In the genomic region with DNA sequence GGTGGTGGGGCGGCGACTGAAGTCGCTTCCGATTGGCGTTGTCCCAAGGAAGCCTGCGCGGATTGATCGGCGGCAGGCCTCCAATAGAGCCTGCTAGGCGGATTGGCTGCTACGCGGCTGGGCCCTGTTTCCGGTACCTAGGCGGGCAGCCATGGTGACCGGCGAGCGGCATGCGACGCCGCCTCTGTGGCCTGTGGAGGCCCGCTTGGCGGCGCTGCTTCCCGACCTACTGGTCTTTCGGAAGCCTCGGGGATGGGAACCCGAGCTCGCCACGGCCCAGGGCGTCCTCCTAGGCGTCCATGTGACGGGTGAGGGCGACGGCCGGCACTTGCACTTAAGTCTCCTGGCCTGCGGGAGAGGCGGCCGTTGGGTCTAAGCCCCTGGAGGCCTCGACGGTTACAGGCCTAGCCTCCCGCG, we compare ENCODE assay signal across 24 cellular contexts. TPM values are rescaled to one million over a fixed set of nuclear protein-coding genes. Genes with fewer than 3 reads are reported as not detected.
A peak's percentile ranks its signal among the peaks of the same experiment; 100 is the strongest.
DNase-seq lines count a peak whose midpoint lies in the region; ATAC-seq and TF ChIP-seq lines count a peak whose summit lies in the region.
"Had no signal": no experiment of that assay in that cellular context is flagged by ENCODE, and none has a peak within 500 bp of the region (broad histone marks: within the 10 kb centered on the region; RNA-seq: fewer than 3 reads in every experiment).

No MANE protein-coding gene starts in this region.

- H3K4me1 ChIP-seq in right atrium auricular region, result peaks cover 0 to 9% of the 10 kb centered on the region in 2 donors
- peaks cover 6% of the 10 kb centered on the region for H3K4me1 ChIP-seq in endodermal cell (ENCODE audit: control insufficient read depth, insufficient read depth, low read length)
- peaks cover 1 to 8% of the 10 kb centered on the region in 2 donors for H3K4me1 ChIP-seq in aorta (ENCODE audit: control insufficient read depth in 1 of 2, insufficient read depth in 2 of 2, low read length in 2 of 2)
- H3K4me1 ChIP-seq: breast epithelium had no signal

- peak; percentile 23 for ATAC-seq in Right ventricle myocardium inferior
- no peak for ATAC-seq in aorta (ENCODE audit: low FRiP score)
- ATAC-seq in effector memory CD8-positive, alpha-beta T cell (replicated peaks), result no peak
- ATAC-seq: Panc1; SK-N-SH treated with all-trans-retinoic acid at 6 μM for 48 hours; stimulated activated memory B cell treated with anti-CD40 and anti-IgM and Interleukin-4, amounts not matched to agents 10 μg/mL and 1 μg/mL and 100 μg/mL, for 72 hours had no signal

- DNase-seq in Right ventricle myocardium inferior (ENCODE audit: missing footprints) (peak; percentile 63), right atrium auricular region (ENCODE audit: low spot score) (no peak), endodermal cell (peak; percentile 97), left kidney (ENCODE audit: low read depth, low spot score) (peak; percentile 48), aorta (peak; percentile 70 to 76), RPMI8226 (no peak), DMS53 (lab: John Stamatoyannopoulos, UW) (no peak)
- DNase-seq in effector memory CD8-positive, alpha-beta T cell, result no peak
- DNase-seq: DMS79, midbrain, NCI-H1417, NCI-H2171, NCI-H748 treated with DMSO at 0.1 percent for 48 hours had no signal

- H3K9me3 ChIP-seq in right atrium auricular region (no peaks in the 10 kb centered on the region), endodermal cell (ENCODE audit: control insufficient read depth, low read length) (no peaks in the 10 kb centered on the region), aorta (ENCODE audit: control insufficient read depth, low read length) (no peaks in the 10 kb centered on the region)
- H3K9me3 ChIP-seq: breast epithelium, esophagus muscularis mucosa had no signal

- H3K27me3 Mint-ChIP-seq in endodermal cell (ENCODE audit: insufficient read depth), result no peaks in the 10 kb centered on the region
- no peaks in the 10 kb centered on the region for H3K27me3 Mint-ChIP-seq in effector memory CD8-positive, alpha-beta T cell
- H3K27me3 Mint-ChIP-seq: CD4-positive, alpha-beta memory T cell; stimulated activated memory B cell treated with anti-CD40 and anti-IgM and Interleukin-4, amounts not matched to agents 10 μg/mL and 1 μg/mL and 100 μg/mL, for 72 hours; type B pancreatic cell had no signal

- H3K4me3 ChIP-seq in right atrium auricular region (no peak overlapping the region), endodermal cell (ENCODE audit: low read length) (no peak overlapping the region), aorta (ENCODE audit: low read length in 2 of 2) (no peak overlapping the region)
- H3K4me3 ChIP-seq: breast epithelium, esophagus muscularis mucosa had no signal

- H3K27ac ChIP-seq in right atrium auricular region (no peak overlapping the region), endodermal cell (ENCODE audit: low read depth, low read length) (no peak overlapping the region), aorta (ENCODE audit: low read depth in 1 of 2, low read length in 2 of 2) (no peak overlapping the region)
- H3K27ac ChIP-seq: breast epithelium, esophagus muscularis mucosa had no signal

- peak overlapping the region; percentile 71 for H3K27ac Mint-ChIP-seq in endodermal cell
- H3K27ac Mint-ChIP-seq in effector memory CD8-positive, alpha-beta T cell, result no peak overlapping the region
- H3K27ac Mint-ChIP-seq: stimulated activated memory B cell treated with anti-CD40 and anti-IgM and Interleukin-4, amounts not matched to agents 10 μg/mL and 1 μg/mL and 100 μg/mL, for 72 hours; type B pancreatic cell had no signal

- H3K9me3 Mint-ChIP-seq in endodermal cell, result no peaks in the 10 kb centered on the region
- H3K9me3 Mint-ChIP-seq in effector memory CD8-positive, alpha-beta T cell, result no peaks in the 10 kb centered on the region
- H3K9me3 Mint-ChIP-seq: CD4-positive, alpha-beta memory T cell; stimulated activated memory B cell treated with anti-CD40 and anti-IgM and Interleukin-4, amounts not matched to agents 10 μg/mL and 1 μg/mL and 100 μg/mL, for 72 hours; type B pancreatic cell had no signal

- peaks cover 4% of the 10 kb centered on the region for H3K4me1 Mint-ChIP-seq in endodermal cell
- no peaks in the 10 kb centered on the region for H3K4me1 Mint-ChIP-seq in effector memory CD8-positive, alpha-beta T cell (ENCODE audit: low read depth in 2 of 2)
- H3K4me1 Mint-ChIP-seq: stimulated activated memory B cell treated with anti-CD40 and anti-IgM and Interleukin-4, amounts not matched to agents 10 μg/mL and 1 μg/mL and 100 μg/mL, for 72 hours had no signal

- H3K4me3 Mint-ChIP-seq in endodermal cell, result peak overlapping the region; percentile 23
- H3K4me3 Mint-ChIP-seq in effector memory CD8-positive, alpha-beta T cell, result no peak overlapping the region
- H3K4me3 Mint-ChIP-seq: stimulated activated memory B cell treated with anti-CD40 and anti-IgM and Interleukin-4, amounts not matched to agents 10 μg/mL and 1 μg/mL and 100 μg/mL, for 72 hours; type B pancreatic cell had no signal

- TF ChIP-seq CTCF in right atrium auricular region (IDR thresholded peaks at IDR 0.05) (no peak), endodermal cell (conservative IDR thresholded peaks at IDR 0.05) (peak; percentile 88)

- peaks cover 27% of the 10 kb centered on the region for H3K36me3 ChIP-seq in right atrium auricular region
- peaks cover 54% of the 10 kb centered on the region for H3K36me3 ChIP-seq in endodermal cell (ENCODE audit: control insufficient read depth, insufficient read depth, low read length)
- H3K36me3 ChIP-seq in aorta (ENCODE audit: control insufficient read depth in 1 of 2, insufficient read depth in 2 of 2, low read length in 1 of 2), result peaks cover 4 to 5% of the 10 kb centered on the region in 2 donors
- H3K36me3 ChIP-seq: breast epithelium had no signal

- no peaks in the 10 kb centered on the region for H3K27me3 ChIP-seq in right atrium auricular region
- no peaks in the 10 kb centered on the region for H3K27me3 ChIP-seq in endodermal cell (ENCODE audit: control insufficient read depth, insufficient read depth, low read length, poor library complexity, severe bottlenecking)
- H3K27me3 ChIP-seq in aorta (ENCODE audit: control insufficient read depth in 1 of 2, insufficient read depth in 2 of 2, low read length in 1 of 2), result no peaks in the 10 kb centered on the region
- H3K27me3 ChIP-seq: breast epithelium, esophagus muscularis mucosa had no signal

- peaks cover 52% of the 10 kb centered on the region for H3K36me3 Mint-ChIP-seq in endodermal cell (ENCODE audit: low read depth)
- H3K36me3 Mint-ChIP-seq in effector memory CD8-positive, alpha-beta T cell (ENCODE audit: insufficient read depth), result peaks cover 30% of the 10 kb centered on the region

- H3K9ac ChIP-seq in endodermal cell (ENCODE audit: extremely low read depth, low read length, poor library complexity, severe bottlenecking), result no peak overlapping the region

- intact Hi-C loops in Right ventricle myocardium inferior (cut with DNase I), result no loop called here
- intact Hi-C loops in aorta (cut with DNase I), result no loop called here

- WGBS in endodermal cell (ENCODE audit: insufficient coverage in 1 of 2, insufficient read length in 1 of 2), 2 experiments, result 95 to 97% methylated on average over 28 to 42 of the region's 42 CpGs
- WGBS in aorta, 2 donors, result 75 to 80% methylated on average over 42 of the region's 42 CpGs

RNA-seq across cellular contexts. Expression of a gene that starts 28.1 kb away (rescaled TPM):
- total RNA-seq in Right ventricle myocardium inferior (9.8 TPM), right atrium auricular region (1 to 10 TPM; 8.2 to 9.9 TPM), endodermal cell (10 to 100 TPM; 44.8 to 45.8 TPM), aorta (10 to 100 TPM; 13.3 to 18.6 TPM)
- 50.5 TPM for polyA plus RNA-seq in endodermal cell (2013, experiment 1 of 2)
- polyA plus RNA-seq in endodermal cell (2013, experiment 2 of 2), result 45.9 TPM
- 1 to 10 TPM; 5.6 to 6.7 TPM for polyA plus RNA-seq in aorta

RNA-seq across cellular contexts. Expression of a gene that starts 28.7 kb away (rescaled TPM):
- 20.5 TPM for total RNA-seq in Right ventricle myocardium inferior
- 10 to 100 TPM in 1 of 2 donors, 1 to 10 TPM in 1; 9.4 to 13.4 TPM for total RNA-seq in right atrium auricular region
- total RNA-seq in endodermal cell, result 10 to 100 TPM; 33.8 to 40.7 TPM
- polyA plus RNA-seq in endodermal cell (2013, experiment 1 of 2), result 52.4 TPM
- polyA plus RNA-seq in endodermal cell (2013, experiment 2 of 2), result 43.3 TPM
- total RNA-seq in aorta, result 10 to 100 TPM; 11.3 to 15.0 TPM
- 10 to 100 TPM; 21.7 to 38.1 TPM for polyA plus RNA-seq in aorta

RNA-seq across cellular contexts. Expression of a gene that starts 47.9 kb away (rescaled TPM):
- total RNA-seq in Right ventricle myocardium inferior, result 246 TPM
- 100 to 1,000 TPM; 130 to 245 TPM for total RNA-seq in right atrium auricular region
- total RNA-seq in endodermal cell, result under 1 TPM in 1 of 2 donors, not detected in 1; 0.31 TPM
- polyA plus RNA-seq in endodermal cell (2013, experiment 1 of 2), result not detected
- not detected for polyA plus RNA-seq in endodermal cell (2013, experiment 2 of 2)
- total RNA-seq in aorta, result not detected
- polyA plus RNA-seq in aorta, result not detected
- total RNA-seq: breast epithelium; CD4-positive, alpha-beta memory T cell; dermis microvascular lymphatic vessel endothelial cell; glomerular endothelial cell had no signal
- polyA plus RNA-seq: neural cell had no signal

RNA-seq across cellular contexts. Expression of a gene that starts 53.3 kb away (rescaled TPM):
- total RNA-seq in Right ventricle myocardium inferior, result not detected
- total RNA-seq in right atrium auricular region, result not detected
- under 1 TPM; 0.31 to 0.53 TPM for total RNA-seq in endodermal cell
- not detected for polyA plus RNA-seq in endodermal cell (2013, experiment 1 of 2)
- polyA plus RNA-seq in endodermal cell (2013, experiment 2 of 2), result not detected
- total RNA-seq in aorta, result 1 to 10 TPM; 1.2 to 1.7 TPM
- polyA plus RNA-seq in aorta, result not detected
- total RNA-seq: CD4-positive, alpha-beta memory T cell; dermis microvascular lymphatic vessel endothelial cell; glomerular endothelial cell had no signal
- polyA plus RNA-seq: CD4-positive, alpha-beta memory T cell; neural cell had no signal

RNA-seq across cellular contexts. Expression of a gene that starts 58.6 kb away (rescaled TPM):
- total RNA-seq in Right ventricle myocardium inferior (not detected), right atrium auricular region (not detected), endodermal cell (not detected), aorta (not detected)
- not detected for polyA plus RNA-seq in endodermal cell (2013, experiment 1 of 2)
- not detected for polyA plus RNA-seq in endodermal cell (2013, experiment 2 of 2)
- polyA plus RNA-seq in aorta, result not detected
- total RNA-seq: breast epithelium; CD4-positive, alpha-beta memory T cell; dermis microvascular lymphatic vessel endothelial cell; esophagus muscularis mucosa; glomerular endothelial cell had no signal
- polyA plus RNA-seq: CD4-positive, alpha-beta memory T cell; keratinocyte; neural cell had no signal

Comparison
In these comparisons a context has a peak if more than half of its experiments do, and no peak if none do; other contexts are left out.
1. DNase-seq: peak in Right ventricle myocardium inferior (single experiment), endodermal cell (single experiment), left kidney (single experiment) and aorta (2 of 2); none in right atrium auricular region (single experiment), RPMI8226 (single experiment), effector memory CD8-positive, alpha-beta T cell (0 of 3) and DMS53 (single experiment).
2. RNA of a gene that starts 47.9 kb away (total RNA-seq): 246 TPM in Right ventricle myocardium inferior (single experiment) and 130 to 245 TPM in right atrium auricular region; 0.31 TPM in endodermal cell and not detected in aorta; every median in the first group is over 10 times any median in the second.